1 cellular context compared by ENCODE assay signal in genomic region chr10:132158810-132159209, GRCh38.
TF ChIP-seq lines count a peak whose summit lies in the region.

No MANE protein-coding gene starts in this region.

TF ChIP-seq in WTC11, 78 proteins besides CTCF, POLR2A, EP300 and RAD21 (continued from another document):
- TF ChIP-seq ZNF532 (CRISPR knock-in tag; IDR thresholded peaks at IDR 0.05; ENCODE audit: borderline replicate concordance) (no peak), PREB (CRISPR knock-in tag; IDR thresholded peaks at IDR 0.05; ENCODE audit: borderline replicate concordance) (no peak)
TF ChIP-seq in WTC11: peak in this region for 0.
